ENCODE assay signal across 16 cellular contexts in genomic region chr12:3553681-3554546, GRCh38.
DNase-seq lines count a peak whose midpoint lies in the region; ATAC-seq and TF ChIP-seq lines count a peak whose summit lies in the region.
"Had no signal": no experiment of that assay in that cellular context is flagged by ENCODE, and none has a peak within 500 bp of the region (broad histone marks: within the 10 kb centered on the region; RNA-seq: fewer than 3 reads in every experiment).

No MANE protein-coding gene starts in this region.

- DNase-seq in Daoy (ENCODE audit: low read depth): peak; percentile 28
- DNase-seq in HCT116 (ENCODE audit: low read depth, low spot score): no peak
- peak; percentile 4 for DNase-seq in iPS DF 6.9 (ENCODE audit: low read depth, low spot score)
- no peak for DNase-seq in hepatocyte (ENCODE audit: low spot score)
- no peak for DNase-seq in right atrium auricular region (ENCODE audit: low spot score)
- DNase-seq: activated CD4-positive, alpha-beta T cell treated with anti-CD3 and anti-CD28 coated beads, Interleukin-2, amount 10 ng/mL, durations not matched to agents 24 days and 14 days; activated T-cell treated with anti-CD3 and anti-CD28 coated beads, Interleukin-2, amount 50 U/mL, for 4 hours; central memory CD4-positive, alpha-beta T cell; NCI-H1105; NCI-H446; stimulated activated CD4-positive, alpha-beta T cell treated with anti-CD3 and anti-CD28 coated beads, Interleukin-4, amount 100 ng/mL, for 4 hours had no signal

- POLR2A ChIA-PET in HCT116 (lab: Charles Lee): no interaction called here

- no TSS peak for BruUV-seq in HCT116 (replicated peaks; lab: Mats Ljungman, UMichigan)

- no peak overlapping the region for H3K4me2 ChIP-seq in HCT116 (ENCODE audit: low read length)
- no peak overlapping the region for H3K4me2 ChIP-seq in hepatocyte

- intact Hi-C loops in HCT116 (cut with micrococcal nuclease): no loop called here

- peak; percentile 54; the same call in 1 of the 2 replicates for ATAC-seq in HCT116
- ATAC-seq in HG03342 (IDR thresholded peaks at IDR 0.05; ENCODE audit: unreplicated experiment): no peak
- no peak for ATAC-seq in HG03196 (IDR thresholded peaks at IDR 0.05; ENCODE audit: unreplicated experiment)

- RAD21 ChIA-PET in HCT116 (lab: Charles Lee; ENCODE audit: low non-redundant PET in 1 of 2, low total read pairs in 2 of 2, uncharacterized antibody in 2 of 2, unreplicated experiment in 2 of 2): no interaction called here

- H3K4me1 ChIP-seq in HCT116 (ENCODE audit: control insufficient read depth in 1 of 2, insufficient read depth in 2 of 2, low read length in 2 of 2) (no peaks in the 10 kb centered on the region), iPS DF 6.9 (ENCODE audit: control insufficient read depth, insufficient read depth, low read length) (no peaks in the 10 kb centered on the region), hepatocyte (ENCODE audit: insufficient read depth) (no peaks in the 10 kb centered on the region), right atrium auricular region (peaks cover 0 to 4% of the 10 kb centered on the region in 2 donors)
- H3K4me1 ChIP-seq: upper lobe of left lung had no signal

- CTCF ChIA-PET in HCT116 (lab: Charles Lee): interaction anchor here (1.4 kb wide), 1 partner anchor 254 kb away, joined by 5 read pairs; no protein-coding TSS in a partner anchor

- no peak overlapping the region for H3K9ac ChIP-seq in HCT116 (ENCODE audit: low read length)

- H3K27ac ChIP-seq in HCT116 (ENCODE audit: low read depth, low read length): no peak overlapping the region
- no peak overlapping the region for H3K27ac ChIP-seq in iPS DF 6.9 (ENCODE audit: low read length)
- H3K27ac ChIP-seq in hepatocyte: no peak overlapping the region
- no peak overlapping the region for H3K27ac ChIP-seq in right atrium auricular region
- H3K27ac ChIP-seq: RWPE1, upper lobe of left lung had no signal

- H3K4me3 ChIP-seq in HCT116 (replicated peaks in 1 of 2; ENCODE audit: low read depth in 1 of 2, low read length in 2 of 2) (no peak overlapping the region), iPS DF 6.9 (ENCODE audit: low read length) (no peak overlapping the region), hepatocyte (no peak overlapping the region), right atrium auricular region (no peak overlapping the region)
- H3K4me3 ChIP-seq: upper lobe of left lung had no signal

- no peak overlapping the region for H2AFZ ChIP-seq in HCT116 (ENCODE audit: low read depth, low read length, poor library complexity, severe bottlenecking)
- no peak overlapping the region for H2AFZ ChIP-seq in hepatocyte

- H3K79me2 ChIP-seq in HCT116 (ENCODE audit: insufficient read depth, low read length): no peaks in the 10 kb centered on the region
- no peaks in the 10 kb centered on the region for H3K79me2 ChIP-seq in hepatocyte

- no peak for TF ChIP-seq POLR2A in HCT116 (IDR thresholded peaks at IDR 0.05; ENCODE audit: borderline replicate concordance, extremely low read depth, insufficient read depth, insufficient read length)

- H3K36me3 ChIP-seq in HCT116 (ENCODE audit: control insufficient read depth in 1 of 2, insufficient read depth in 2 of 2, low read length in 2 of 2): no peaks in the 10 kb centered on the region
- no peaks in the 10 kb centered on the region for H3K36me3 ChIP-seq in iPS DF 6.9 (ENCODE audit: control insufficient read depth, insufficient read depth, low read length)
- no peaks in the 10 kb centered on the region for H3K36me3 ChIP-seq in hepatocyte (replicated peaks; ENCODE audit: insufficient read depth, low read depth)
- H3K36me3 ChIP-seq in right atrium auricular region: no peaks in the 10 kb centered on the region
- H3K36me3 ChIP-seq: upper lobe of left lung had no signal

- peaks cover 62% of the 10 kb centered on the region for H3K27me3 ChIP-seq in HCT116 (ENCODE audit: insufficient read depth, low read length)
- no peaks in the 10 kb centered on the region for H3K27me3 ChIP-seq in iPS DF 6.9 (ENCODE audit: control insufficient read depth, insufficient read depth, low read length)
- peaks cover 12% of the 10 kb centered on the region for H3K27me3 ChIP-seq in hepatocyte
- peaks cover 0 to 2% of the 10 kb centered on the region in 2 donors for H3K27me3 ChIP-seq in right atrium auricular region
- H3K27me3 ChIP-seq: upper lobe of left lung had no signal

- H3K9me2 ChIP-seq in HCT116 (ENCODE audit: insufficient read depth) (no peaks in the 10 kb centered on the region), hepatocyte (replicated peaks; ENCODE audit: insufficient read depth) (no peaks in the 10 kb centered on the region)

- no peak for TF ChIP-seq RAD21 in HCT116 (IDR thresholded peaks at IDR 0.05; ENCODE audit: low read depth)

- no peak for TF ChIP-seq CTCF in HCT116 (IDR thresholded peaks at IDR 0.05 in 2 of 3, conservative IDR thresholded peaks at IDR 0.05 in 1 of 3; ENCODE audit: borderline replicate concordance in 1 of 3, insufficient read depth in 1 of 3, low read depth in 2 of 3, low read length in 2 of 3)
- no peak for TF ChIP-seq CTCF in hepatocyte (IDR thresholded peaks at IDR 0.05; ENCODE audit: poor library complexity)
- no peak for TF ChIP-seq CTCF in right atrium auricular region (IDR thresholded peaks at IDR 0.05)

- WGBS in iPS DF 6.9 (ENCODE audit: insufficient coverage, insufficient read length): no CpG with 5 or more reads among the region's 18 CpGs
- WGBS in hepatocyte (ENCODE audit: low lambda C conversion rate, missing lambda C conversion rate): 73% methylated on average over 18 of the region's 18 CpGs

- H4K20me1 ChIP-seq in HCT116 (ENCODE audit: insufficient read depth) (no peaks in the 10 kb centered on the region), hepatocyte (ENCODE audit: insufficient read depth, poor library complexity, severe bottlenecking) (no peaks in the 10 kb centered on the region)

- H3K9me3 ChIP-seq in HCT116 (ENCODE audit: control insufficient read depth in 1 of 2, insufficient read depth in 1 of 2, low read depth in 1 of 2, low read length in 2 of 2): no peaks in the 10 kb centered on the region
- no peaks in the 10 kb centered on the region for H3K9me3 ChIP-seq in iPS DF 6.9 (ENCODE audit: control insufficient read depth, insufficient read depth, low read length)
- no peaks in the 10 kb centered on the region for H3K9me3 ChIP-seq in hepatocyte (ENCODE audit: low read depth)
- no peaks in the 10 kb centered on the region for H3K9me3 ChIP-seq in right atrium auricular region
- H3K9me3 ChIP-seq: upper lobe of left lung had no signal

TF ChIP-seq in HCT116, 20 proteins besides CTCF, POLR2A, EP300 and RAD21:
- TF ChIP-seq POLR2AphosphoS5 (IDR thresholded peaks at IDR 0.05; ENCODE audit: low read depth, low read length): no peak
- TF ChIP-seq ELF1 (IDR thresholded peaks at IDR 0.05; ENCODE audit: borderline replicate concordance, low read depth): no peak
- TF ChIP-seq CBX3 (IDR thresholded peaks at IDR 0.05; ENCODE audit: low read depth): no peak
- no peak for TF ChIP-seq SIN3A (IDR thresholded peaks at IDR 0.05; ENCODE audit: low read depth)

TF ChIP-seq in PFSK-1, 5 proteins besides CTCF, POLR2A, EP300 and RAD21:
- TF ChIP-seq FOXP2 (optimal IDR thresholded peaks at IDR 0.05; ENCODE audit: borderline replicate concordance, extremely low read depth, extremely low read length, insufficient read depth) (no peak), REST (IDR thresholded peaks at IDR 0.05; ENCODE audit: insufficient read depth in 1 of 2, low read depth in 2 of 2, low read length in 2 of 2) (peak; percentile 36 to 71; a peak in 1 of 4 replicates), TAF1 (IDR thresholded peaks at IDR 0.05; ENCODE audit: borderline replicate concordance, insufficient read depth, low read length) (no peak), SIN3A (IDR thresholded peaks at IDR 0.05; ENCODE audit: borderline replicate concordance, insufficient read depth, low read length) (no peak), POLR2AphosphoS5 (IDR thresholded peaks at IDR 0.05; ENCODE audit: low read depth, low read length) (no peak)

Comparison
In these comparisons a context has a peak if more than half of its experiments do, and no peak if none do; other contexts are left out.
1. DNase-seq: peak in Daoy (single experiment) and iPS DF 6.9 (single experiment); none in HCT116 (single experiment), hepatocyte (single experiment) and right atrium auricular region (single experiment).